1 cellular context compared by ENCODE assay signal in the genomic region with DNA sequence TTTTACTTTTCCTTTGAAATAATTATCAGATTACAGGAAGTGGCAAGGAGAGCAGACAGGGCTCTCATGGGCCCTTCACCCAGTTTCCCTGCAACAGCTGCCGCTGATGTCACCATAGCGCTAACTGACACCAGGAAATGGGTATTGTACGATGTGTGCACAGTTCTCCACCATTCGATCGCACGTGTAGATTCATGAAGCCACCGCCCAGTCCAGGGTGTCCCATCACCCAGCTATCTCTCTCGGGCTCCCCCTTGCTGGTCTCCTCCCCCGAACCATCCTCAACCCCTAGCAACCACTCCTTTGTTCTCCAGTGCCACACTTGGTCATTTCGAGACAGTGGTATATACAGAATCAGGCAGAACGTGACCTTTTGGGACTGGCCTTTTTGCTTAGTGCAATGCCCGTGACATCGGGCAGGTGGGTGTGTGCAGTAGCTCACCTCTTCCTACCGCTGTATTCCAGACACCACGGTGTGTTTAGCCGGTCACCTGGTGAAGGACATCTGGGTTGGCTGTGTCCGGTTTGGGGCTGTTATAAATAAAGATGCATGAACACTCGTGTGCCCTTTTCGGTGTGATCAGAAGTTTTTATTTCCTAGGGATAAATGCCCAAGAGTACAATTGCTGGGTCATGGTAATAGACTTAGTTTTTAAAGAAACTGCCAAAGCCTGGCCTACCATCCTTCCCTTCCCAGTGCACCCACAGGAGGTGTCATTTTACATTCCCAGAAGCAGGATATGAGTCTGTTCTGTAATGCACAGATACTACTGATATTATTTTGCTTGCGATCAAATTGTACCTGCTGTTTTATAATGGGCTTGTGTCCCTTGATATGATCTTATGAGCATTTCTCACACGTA.
TF ChIP-seq lines count a peak whose summit lies in the region.

No MANE protein-coding gene starts in this region.

TF ChIP-seq in K562, 482 proteins besides CTCF, POLR2A, EP300 and RAD21 (continued from another document and continues in another):
- no peak for TF ChIP-seq ZFP1 (CRISPR knock-in tag; IDR thresholded peaks at IDR 0.05)
- TF ChIP-seq MAFG (tag; conservative IDR thresholded peaks at IDR 0.05), result no peak
- no peak for TF ChIP-seq NR2F6 (CRISPR knock-in tag; IDR thresholded peaks at IDR 0.05)
- TF ChIP-seq, protein P1, sequence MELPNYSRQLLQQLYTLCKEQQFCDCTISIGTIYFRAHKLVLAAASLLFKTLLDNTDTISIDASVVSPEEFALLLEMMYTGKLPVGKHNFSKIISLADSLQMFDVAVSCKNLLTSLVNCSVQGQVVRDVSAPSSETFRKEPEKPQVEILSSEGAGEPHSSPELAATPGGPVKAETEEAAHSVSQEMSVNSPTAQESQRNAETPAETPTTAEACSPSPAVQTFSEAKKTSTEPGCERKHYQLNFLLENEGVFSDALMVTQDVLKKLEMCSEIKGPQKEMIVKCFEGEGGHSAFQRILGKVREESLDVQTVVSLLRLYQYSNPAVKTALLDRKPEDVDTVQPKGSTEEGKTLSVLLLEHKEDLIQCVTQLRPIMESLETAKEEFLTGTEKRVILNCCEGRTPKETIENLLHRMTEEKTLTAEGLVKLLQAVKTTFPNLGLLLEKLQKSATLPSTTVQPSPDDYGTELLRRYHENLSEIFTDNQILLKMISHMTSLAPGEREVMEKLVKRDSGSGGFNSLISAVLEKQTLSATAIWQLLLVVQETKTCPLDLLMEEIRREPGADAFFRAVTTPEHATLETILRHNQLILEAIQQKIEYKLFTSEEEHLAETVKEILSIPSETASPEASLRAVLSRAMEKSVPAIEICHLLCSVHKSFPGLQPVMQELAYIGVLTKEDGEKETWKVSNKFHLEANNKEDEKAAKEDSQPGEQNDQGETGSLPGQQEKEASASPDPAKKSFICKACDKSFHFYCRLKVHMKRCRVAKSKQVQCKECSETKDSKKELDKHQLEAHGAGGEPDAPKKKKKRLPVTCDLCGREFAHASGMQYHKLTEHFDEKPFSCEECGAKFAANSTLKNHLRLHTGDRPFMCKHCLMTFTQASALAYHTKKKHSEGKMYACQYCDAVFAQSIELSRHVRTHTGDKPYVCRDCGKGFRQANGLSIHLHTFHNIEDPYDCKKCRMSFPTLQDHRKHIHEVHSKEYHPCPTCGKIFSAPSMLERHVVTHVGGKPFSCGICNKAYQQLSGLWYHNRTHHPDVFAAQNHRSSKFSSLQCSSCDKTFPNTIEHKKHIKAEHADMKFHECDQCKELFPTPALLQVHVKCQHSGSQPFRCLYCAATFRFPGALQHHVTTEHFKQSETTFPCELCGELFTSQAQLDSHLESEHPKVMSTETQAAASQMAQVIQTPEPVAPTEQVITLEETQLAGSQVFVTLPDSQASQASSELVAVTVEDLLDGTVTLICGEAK (IDR thresholded peaks at IDR 0.05), result no peak
- TF ChIP-seq, protein P1 (CRISPR knock-in tag; IDR thresholded peaks at IDR 0.05), result no peak
- no peak for TF ChIP-seq RBBP5 (IDR thresholded peaks at IDR 0.05; ENCODE audit: borderline replicate concordance, insufficient read depth, low read length, poor library complexity, severe bottlenecking)
- TF ChIP-seq, protein P2, sequence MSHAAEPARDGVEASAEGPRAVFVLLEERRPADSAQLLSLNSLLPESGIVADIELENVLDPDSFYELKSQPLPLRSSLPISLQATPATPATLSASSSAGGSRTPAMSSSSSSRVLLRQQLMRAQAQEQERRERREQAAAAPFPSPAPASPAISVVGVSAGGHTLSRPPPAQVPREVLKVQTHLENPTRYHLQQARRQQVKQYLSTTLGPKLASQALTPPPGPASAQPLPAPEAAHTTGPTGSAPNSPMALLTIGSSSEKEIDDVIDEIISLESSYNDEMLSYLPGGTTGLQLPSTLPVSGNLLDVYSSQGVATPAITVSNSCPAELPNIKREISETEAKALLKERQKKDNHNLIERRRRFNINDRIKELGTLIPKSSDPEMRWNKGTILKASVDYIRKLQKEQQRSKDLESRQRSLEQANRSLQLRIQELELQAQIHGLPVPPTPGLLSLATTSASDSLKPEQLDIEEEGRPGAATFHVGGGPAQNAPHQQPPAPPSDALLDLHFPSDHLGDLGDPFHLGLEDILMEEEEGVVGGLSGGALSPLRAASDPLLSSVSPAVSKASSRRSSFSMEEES (CRISPR knock-in tag; IDR thresholded peaks at IDR 0.05), result no peak
- TF ChIP-seq ZNF143 (CRISPR knock-in tag; IDR thresholded peaks at IDR 0.05), result no peak
- no peak for TF ChIP-seq IFI16 (CRISPR knock-in tag; IDR thresholded peaks at IDR 0.05)
- TF ChIP-seq CTBP1 (IDR thresholded peaks at IDR 0.05; ENCODE audit: borderline replicate concordance), result peak; percentile 19; the same call in 1 of the 2 replicates
- TF ChIP-seq SNRNP70 (optimal IDR thresholded peaks at IDR 0.05; ENCODE audit: low read depth, low read length), result no peak
- TF ChIP-seq FOXM1 (IDR thresholded peaks at IDR 0.05; ENCODE audit: low read depth), result no peak
- no peak for TF ChIP-seq FOXM1 (CRISPR knock-in tag; IDR thresholded peaks at IDR 0.05; ENCODE audit: low read depth)
- no peak for TF ChIP-seq GABPB2 (CRISPR knock-in tag; conservative IDR thresholded peaks at IDR 0.05)
- TF ChIP-seq BHLHE40 (IDR thresholded peaks at IDR 0.05; ENCODE audit: low read length), result peak; percentile 57; the same call in 1 of the 2 replicates
- no peak for TF ChIP-seq NFXL1 (CRISPR knock-in tag; IDR thresholded peaks at IDR 0.05)
- TF ChIP-seq, protein P3, sequence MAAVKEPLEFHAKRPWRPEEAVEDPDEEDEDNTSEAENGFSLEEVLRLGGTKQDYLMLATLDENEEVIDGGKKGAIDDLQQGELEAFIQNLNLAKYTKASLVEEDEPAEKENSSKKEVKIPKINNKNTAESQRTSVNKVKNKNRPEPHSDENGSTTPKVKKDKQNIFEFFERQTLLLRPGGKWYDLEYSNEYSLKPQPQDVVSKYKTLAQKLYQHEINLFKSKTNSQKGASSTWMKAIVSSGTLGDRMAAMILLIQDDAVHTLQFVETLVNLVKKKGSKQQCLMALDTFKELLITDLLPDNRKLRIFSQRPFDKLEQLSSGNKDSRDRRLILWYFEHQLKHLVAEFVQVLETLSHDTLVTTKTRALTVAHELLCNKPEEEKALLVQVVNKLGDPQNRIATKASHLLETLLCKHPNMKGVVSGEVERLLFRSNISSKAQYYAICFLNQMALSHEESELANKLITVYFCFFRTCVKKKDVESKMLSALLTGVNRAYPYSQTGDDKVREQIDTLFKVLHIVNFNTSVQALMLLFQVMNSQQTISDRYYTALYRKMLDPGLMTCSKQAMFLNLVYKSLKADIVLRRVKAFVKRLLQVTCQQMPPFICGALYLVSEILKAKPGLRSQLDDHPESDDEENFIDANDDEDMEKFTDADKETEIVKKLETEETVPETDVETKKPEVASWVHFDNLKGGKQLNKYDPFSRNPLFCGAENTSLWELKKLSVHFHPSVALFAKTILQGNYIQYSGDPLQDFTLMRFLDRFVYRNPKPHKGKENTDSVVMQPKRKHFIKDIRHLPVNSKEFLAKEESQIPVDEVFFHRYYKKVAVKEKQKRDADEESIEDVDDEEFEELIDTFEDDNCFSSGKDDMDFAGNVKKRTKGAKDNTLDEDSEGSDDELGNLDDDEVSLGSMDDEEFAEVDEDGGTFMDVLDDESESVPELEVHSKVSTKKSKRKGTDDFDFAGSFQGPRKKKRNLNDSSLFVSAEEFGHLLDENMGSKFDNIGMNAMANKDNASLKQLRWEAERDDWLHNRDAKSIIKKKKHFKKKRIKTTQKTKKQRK (IDR thresholded peaks at IDR 0.05; ENCODE audit: borderline replicate concordance, low read depth, low read length), result no peak
- no peak for TF ChIP-seq MEF2D (tag; conservative IDR thresholded peaks at IDR 0.05; ENCODE audit: low read depth)
- no peak for TF ChIP-seq FOXA3 (CRISPR knock-in tag; conservative IDR thresholded peaks at IDR 0.05 in 1 of 2, IDR thresholded peaks at IDR 0.05 in 1 of 2)
- TF ChIP-seq, protein P4, sequence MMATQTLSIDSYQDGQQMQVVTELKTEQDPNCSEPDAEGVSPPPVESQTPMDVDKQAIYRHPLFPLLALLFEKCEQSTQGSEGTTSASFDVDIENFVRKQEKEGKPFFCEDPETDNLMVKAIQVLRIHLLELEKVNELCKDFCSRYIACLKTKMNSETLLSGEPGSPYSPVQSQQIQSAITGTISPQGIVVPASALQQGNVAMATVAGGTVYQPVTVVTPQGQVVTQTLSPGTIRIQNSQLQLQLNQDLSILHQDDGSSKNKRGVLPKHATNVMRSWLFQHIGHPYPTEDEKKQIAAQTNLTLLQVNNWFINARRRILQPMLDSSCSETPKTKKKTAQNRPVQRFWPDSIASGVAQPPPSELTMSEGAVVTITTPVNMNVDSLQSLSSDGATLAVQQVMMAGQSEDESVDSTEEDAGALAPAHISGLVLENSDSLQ (IDR thresholded peaks at IDR 0.05), result 0 out of 2 replicates have a peak, but pooled peaks have one; percentile 17
- no peak for TF ChIP-seq MECOM (CRISPR knock-in tag; IDR thresholded peaks at IDR 0.05)
- TF ChIP-seq, protein P5, sequence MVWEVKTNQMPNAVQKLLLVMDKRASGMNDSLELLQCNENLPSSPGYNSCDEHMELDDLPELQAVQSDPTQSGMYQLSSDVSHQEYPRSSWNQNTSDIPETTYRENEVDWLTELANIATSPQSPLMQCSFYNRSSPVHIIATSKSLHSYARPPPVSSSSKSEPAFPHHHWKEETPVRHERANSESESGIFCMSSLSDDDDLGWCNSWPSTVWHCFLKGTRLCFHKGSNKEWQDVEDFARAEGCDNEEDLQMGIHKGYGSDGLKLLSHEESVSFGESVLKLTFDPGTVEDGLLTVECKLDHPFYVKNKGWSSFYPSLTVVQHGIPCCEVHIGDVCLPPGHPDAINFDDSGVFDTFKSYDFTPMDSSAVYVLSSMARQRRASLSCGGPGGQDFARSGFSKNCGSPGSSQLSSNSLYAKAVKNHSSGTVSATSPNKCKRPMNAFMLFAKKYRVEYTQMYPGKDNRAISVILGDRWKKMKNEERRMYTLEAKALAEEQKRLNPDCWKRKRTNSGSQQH (CRISPR knock-in tag; IDR thresholded peaks at IDR 0.05), result no peak
- TF ChIP-seq CEBPB (tag; IDR thresholded peaks at IDR 0.05), result no peak
- no peak for TF ChIP-seq ZFP36 (IDR thresholded peaks at IDR 0.05; ENCODE audit: low read depth, low read length, partially characterized antibody)
- no peak for TF ChIP-seq JUND (IDR thresholded peaks at IDR 0.05; ENCODE audit: borderline replicate concordance, low read depth, low read length)
- 0 out of 3 replicates have a peak, but pooled peaks have one; percentile 33 for TF ChIP-seq JUND (tag; IDR thresholded peaks at IDR 0.05; ENCODE audit: borderline replicate concordance, low read depth, low read length)
- no peak for TF ChIP-seq PRMT5 (CRISPR knock-in tag; IDR thresholded peaks at IDR 0.05)
- TF ChIP-seq ATF7 (IDR thresholded peaks at IDR 0.05), result peak; percentile 24; the same call in 1 of the 2 replicates
- TF ChIP-seq ZNF584 (CRISPR knock-in tag; IDR thresholded peaks at IDR 0.05; ENCODE audit: low read depth), result no peak
- no peak for TF ChIP-seq KAT8 (IDR thresholded peaks at IDR 0.05; ENCODE audit: low read depth)
- TF ChIP-seq, protein P6, sequence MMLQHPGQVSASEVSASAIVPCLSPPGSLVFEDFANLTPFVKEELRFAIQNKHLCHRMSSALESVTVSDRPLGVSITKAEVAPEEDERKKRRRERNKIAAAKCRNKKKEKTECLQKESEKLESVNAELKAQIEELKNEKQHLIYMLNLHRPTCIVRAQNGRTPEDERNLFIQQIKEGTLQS (IDR thresholded peaks at IDR 0.05), result peak; percentile 41; the same call in 1 of the 2 replicates
- TF ChIP-seq, protein P6 (CRISPR knock-in tag; conservative IDR thresholded peaks at IDR 0.05), result no peak
